8 cellular contexts compared by ENCODE assay signal in genomic region chr5:68261174-68262021, GRCh38. TPM values are rescaled to one million over a fixed set of nuclear protein-coding genes. Genes with fewer than 3 reads are reported as not detected.
DNase-seq lines count a peak whose midpoint lies in the region; FAIRE-seq and TF ChIP-seq lines count a peak whose summit lies in the region.

No MANE protein-coding gene starts in this region.

- H3K9me3 ChIP-seq in fibroblast of lung (ENCODE audit: control insufficient read depth, insufficient read depth, low read depth, low read length) (no peaks in the 10 kb centered on the region), sigmoid colon (no peaks in the 10 kb centered on the region), Peyer's patch (no peaks in the 10 kb centered on the region)

- H3K79me2 ChIP-seq in fibroblast of lung (ENCODE audit: control insufficient read depth, insufficient read depth, low read length): peaks cover 13% of the 10 kb centered on the region

- H2AFZ ChIP-seq in fibroblast of lung (ENCODE audit: low read length): no peak overlapping the region

- no peak overlapping the region for H3K9ac ChIP-seq in fibroblast of lung (ENCODE audit: insufficient read depth, low read length)

- no peak for TF ChIP-seq POLR2A in GM12892 (IDR thresholded peaks at IDR 0.05; ENCODE audit: low read depth, low read length)
- TF ChIP-seq POLR2A in sigmoid colon (IDR thresholded peaks at IDR 0.05): no peak
- TF ChIP-seq POLR2A in Peyer's patch (IDR thresholded peaks at IDR 0.05): no peak

- H3K4me1 ChIP-seq in fibroblast of lung (ENCODE audit: control insufficient read depth, extremely low read depth, insufficient read depth, low read length): peaks cover 24% of the 10 kb centered on the region
- H3K4me1 ChIP-seq in sigmoid colon: peaks cover 0 to 91% (median 91%) of the 10 kb centered on the region in 4 donors
- peaks cover 0 to 81% (median 15%) of the 10 kb centered on the region in 4 donors for H3K4me1 ChIP-seq in Peyer's patch

- DNase-seq in GM12892 (ENCODE audit: insufficient read length): no peak
- peak; percentile 68 for DNase-seq in NCI-H2227 treated with DMSO at 0.1 percent for 48 hours (lab: John Stamatoyannopoulos, UW)
- DNase-seq in fibroblast of lung (ENCODE audit: low read depth in 2 of 2): peak; percentile 51 to 94
- DNase-seq in sigmoid colon: no peak
- DNase-seq in NCI-H1105 treated with DMSO at 0.1 percent for 48 hours (lab: John Stamatoyannopoulos, UW): no peak
- no peak for DNase-seq in NCI-H748 (lab: John Stamatoyannopoulos, UW; ENCODE audit: unreplicated experiment)
- DNase-seq in Peyer's patch: no peak
- DNase-seq in AG08396 (ENCODE audit: low spot score): no peak

- no peak overlapping the region for H3K4me3 ChIP-seq in fibroblast of lung (replicated peaks in 1 of 4; ENCODE audit: control extremely low read depth in 1 of 4, insufficient read depth in 1 of 4, low read depth in 3 of 4, low read length in 4 of 4)
- H3K4me3 ChIP-seq in sigmoid colon: no peak overlapping the region
- H3K4me3 ChIP-seq in Peyer's patch: no peak overlapping the region

- no peak overlapping the region for H3K27ac ChIP-seq in fibroblast of lung (ENCODE audit: insufficient read depth, low read length)
- peak overlapping the region; percentile 67 to 83 (median 80) for H3K27ac ChIP-seq in sigmoid colon
- H3K27ac ChIP-seq in Peyer's patch: peak overlapping the region in 2 of 4 donors; percentile 23 to 53

- TF ChIP-seq CTCF in fibroblast of lung (conservative IDR thresholded peaks at IDR 0.05 in 1 of 2, IDR thresholded peaks at IDR 0.05 in 1 of 2; ENCODE audit: low read depth in 1 of 2, low read length in 2 of 2): peak in 1 of 2 donors; percentile 42
- peak in 1 of 4 experiments; percentile 22 for TF ChIP-seq CTCF in sigmoid colon (IDR thresholded peaks at IDR 0.05)
- TF ChIP-seq CTCF in Peyer's patch (IDR thresholded peaks at IDR 0.05): peak in 1 of 6 experiments; percentile 2

- H4K20me1 ChIP-seq in fibroblast of lung (ENCODE audit: control insufficient read depth, extremely low read depth, insufficient read depth, low read length): no peaks in the 10 kb centered on the region

- FAIRE-seq in GM12892 (lab: Jason Lieb, UNC): peak; percentile 27

- H3K27me3 ChIP-seq in fibroblast of lung (ENCODE audit: control insufficient read depth, insufficient read depth, low read length): no peaks in the 10 kb centered on the region
- H3K27me3 ChIP-seq in sigmoid colon: no peaks in the 10 kb centered on the region
- H3K27me3 ChIP-seq in Peyer's patch: no peaks in the 10 kb centered on the region

- no peaks in the 10 kb centered on the region for H3K36me3 ChIP-seq in fibroblast of lung (ENCODE audit: control insufficient read depth, insufficient read depth, low read length)
- H3K36me3 ChIP-seq in sigmoid colon: peaks cover 0 to 7% (median 0%) of the 10 kb centered on the region in 4 donors
- no peaks in the 10 kb centered on the region for H3K36me3 ChIP-seq in Peyer's patch

- intact Hi-C loops in sigmoid colon (cut with DNase I): loop anchor here (5.0 kb wide), 1 partner anchor 234 kb away; no protein-coding TSS in a partner anchor

- no peak for TF ChIP-seq EP300 in sigmoid colon (IDR thresholded peaks at IDR 0.05)

- whole genome bisulfite sequencing in sigmoid colon, 2 donors: 62 to 78% methylated on average over 4 of the region's 4 CpGs

- peak overlapping the region; percentile 56 for H3K4me2 ChIP-seq in fibroblast of lung (ENCODE audit: extremely low read depth, insufficient read depth, low read length)

RNA-seq across cellular contexts. Expression of gene PIK3R1, which starts 45.8 kb away (rescaled TPM):
- 20.8 TPM for polyA plus RNA-seq in GM12892 (2012; ENCODE audit: missing spikeins)
- 25.2 and 36.3 TPM in 2 replicates for total RNA-seq in fibroblast of lung
- polyA plus RNA-seq in fibroblast of lung: 10.9 and 17.7 TPM in 2 replicates
- polyA plus RNA-seq in fibroblast of lung (2012): 13.1 and 23.3 TPM in 2 replicates
- polyA minus RNA-seq in fibroblast of lung (ENCODE audit: low replicate concordance): 61.5 and 102 TPM in 2 replicates
- 100 to 1,000 TPM; 177 to 227 (median 190) TPM for total RNA-seq in sigmoid colon
- 10 to 100 TPM in 2 of 3 donors, 1 to 10 TPM in 1; 9.2 to 28.5 (median 13.2) TPM for polyA plus RNA-seq in sigmoid colon
- 100 to 1,000 TPM in 1 of 4 donors, 10 to 100 TPM in 3; 69.3 to 113 (median 87.5) TPM for total RNA-seq in Peyer's patch

Comparison
In these comparisons a context has a peak if more than half of its experiments do, and no peak if none do; other contexts are left out.
1. DNase-seq: peak in NCI-H2227 treated with DMSO at 0.1 percent for 48 hours (single experiment) and fibroblast of lung (2 of 2); none in GM12892 (single experiment), sigmoid colon (single experiment), NCI-H1105 treated with DMSO at 0.1 percent for 48 hours (single experiment), NCI-H748 (single experiment), Peyer's patch (0 of 3) and AG08396 (single experiment).